ENCODE assay signal across 10 cellular contexts in the genomic region with DNA sequence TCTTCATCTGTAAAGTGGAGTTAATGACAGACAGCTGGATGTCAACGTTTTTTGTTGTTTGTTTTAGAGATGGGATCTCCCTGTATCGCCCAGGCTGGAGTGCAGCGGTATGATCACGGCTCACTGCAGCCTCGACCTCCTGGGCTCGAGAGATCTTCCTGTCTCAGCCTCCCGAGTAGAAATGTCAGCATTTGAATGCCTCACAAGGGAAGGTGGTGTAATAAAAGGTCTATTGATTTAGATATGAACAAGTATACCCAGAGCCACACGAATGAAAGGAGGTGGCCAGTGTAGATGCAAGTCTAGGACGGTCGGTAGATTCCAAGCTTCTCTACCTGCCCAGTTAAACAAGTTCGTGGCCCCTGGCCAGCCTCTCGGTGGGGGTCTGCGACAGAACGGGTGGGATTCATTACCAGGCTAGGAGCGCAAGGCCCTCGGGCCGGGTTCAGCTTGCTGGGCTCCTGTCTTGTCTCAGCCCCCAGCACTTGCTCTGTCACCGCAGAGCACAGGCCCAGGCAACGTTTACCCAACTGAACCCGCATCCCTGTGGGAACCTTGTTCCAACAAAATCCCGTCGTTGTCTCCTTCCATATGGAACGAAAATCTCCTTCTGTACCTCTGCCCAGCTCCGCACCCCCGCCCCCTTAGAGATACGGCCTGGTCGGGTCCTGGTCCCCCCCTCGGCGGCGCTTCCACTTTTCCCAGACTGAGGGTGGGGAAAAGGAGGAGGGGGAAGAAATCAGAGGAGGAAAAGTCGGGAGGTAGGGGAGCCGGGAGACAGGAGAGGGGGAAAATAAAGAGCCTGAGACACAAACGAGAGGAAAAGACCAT. TPM values are rescaled to one million over a fixed set of nuclear protein-coding genes. Genes with fewer than 3 reads are reported as not detected.
DNase-seq lines count a peak whose midpoint lies in the region; ATAC-seq and TF ChIP-seq lines count a peak whose summit lies in the region.
"Had no signal": no experiment of that assay in that cellular context is flagged by ENCODE, and none has a peak within 500 bp of the region (broad histone marks: within the 10 kb centered on the region; RNA-seq: fewer than 3 reads in every experiment).

No MANE protein-coding gene starts in this region.

- peaks cover 29% of the 10 kb centered on the region for H3K4me1 Mint-ChIP-seq in activated naive CD4-positive, alpha-beta T cell treated with anti-CD3 and anti-CD28 coated beads, Interleukin-2, amount 50 U/mL, for 24 hours
- H3K4me1 Mint-ChIP-seq in activated naive CD8-positive, alpha-beta T cell treated with anti-CD3 and anti-CD28 coated beads, Interleukin-2, amount 10 ng/mL, durations not matched to agents 7 days and 5 days: peaks cover 22% of the 10 kb centered on the region
- peaks cover 13% of the 10 kb centered on the region for H3K4me1 Mint-ChIP-seq in memory B cell
- H3K4me1 Mint-ChIP-seq in activated T-helper 2 cell treated with anti-CD3 and anti-CD28 coated beads, Interferon-gamma antibody, Interleukin-2, Interleukin-4, amounts not matched to agents 10 μg/mL and 5 μg/mL and 100 μg/mL, durations not matched to agents 14 hours and 24 hours and 36 hours (ENCODE audit: low read depth): peaks cover 8% of the 10 kb centered on the region

- peak overlapping the region in 3 of 4 donors; percentile 31 to 46 (median 42) for H3K4me3 ChIP-seq in upper lobe of left lung

- no peaks in the 10 kb centered on the region for H3K9me3 Mint-ChIP-seq in activated naive CD4-positive, alpha-beta T cell treated with anti-CD3 and anti-CD28 coated beads, Interleukin-2, amount 50 U/mL, for 24 hours
- H3K9me3 Mint-ChIP-seq in activated naive CD4-positive, alpha-beta T cell treated with anti-CD3 and anti-CD28 coated beads, Interleukin-2, amount 50 U/mL, for 72 hours: no peaks in the 10 kb centered on the region
- H3K9me3 Mint-ChIP-seq in activated naive CD8-positive, alpha-beta T cell treated with anti-CD3 and anti-CD28 coated beads, Interleukin-2, amount 10 ng/mL, durations not matched to agents 7 days and 5 days: no peaks in the 10 kb centered on the region
- no peaks in the 10 kb centered on the region for H3K9me3 Mint-ChIP-seq in memory B cell
- no peaks in the 10 kb centered on the region for H3K9me3 Mint-ChIP-seq in activated T-helper 2 cell treated with anti-CD3 and anti-CD28 coated beads, Interferon-gamma antibody, Interleukin-2, Interleukin-4, amounts not matched to agents 10 μg/mL and 5 μg/mL and 100 μg/mL, durations not matched to agents 14 hours and 24 hours and 36 hours

- H3K27me3 Mint-ChIP-seq in activated naive CD4-positive, alpha-beta T cell treated with anti-CD3 and anti-CD28 coated beads, Interleukin-2, amount 50 U/mL, for 24 hours: peaks cover 63% of the 10 kb centered on the region
- H3K27me3 Mint-ChIP-seq in activated naive CD8-positive, alpha-beta T cell treated with anti-CD3 and anti-CD28 coated beads, Interleukin-2, amount 10 ng/mL, durations not matched to agents 7 days and 5 days: peaks cover 76% of the 10 kb centered on the region
- H3K27me3 Mint-ChIP-seq in memory B cell: peaks cover 28% of the 10 kb centered on the region
- peaks cover 70% of the 10 kb centered on the region for H3K27me3 Mint-ChIP-seq in activated T-helper 2 cell treated with anti-CD3 and anti-CD28 coated beads, Interferon-gamma antibody, Interleukin-2, Interleukin-4, amounts not matched to agents 10 μg/mL and 5 μg/mL and 100 μg/mL, durations not matched to agents 14 hours and 24 hours and 36 hours (ENCODE audit: low read depth)

- WGBS in upper lobe of left lung, 2 donors: 4 to 5% methylated on average over 26 to 33 of the region's 33 CpGs

- intact Hi-C loops in activated T-helper 2 cell treated with anti-CD3 and anti-CD28 coated beads, Interferon-gamma antibody, Interleukin-2, Interleukin-4, amounts not matched to agents 10 μg/mL and 5 μg/mL and 100 μg/mL, durations not matched to agents 14 hours and 24 hours and 36 hours (cut with micrococcal nuclease): loop anchor here (5.0 kb wide), 1 partner anchor 53 kb away; no protein-coding TSS in a partner anchor

- no peak for TF ChIP-seq CTCF in upper lobe of left lung (IDR thresholded peaks at IDR 0.05)

- DNase-seq in activated naive CD4-positive, alpha-beta T cell treated with anti-CD3 and anti-CD28 coated beads, Interleukin-2, amount 50 U/mL, for 72 hours (ENCODE audit: low spot score in 2 of 2): no peak
- DNase-seq in activated naive CD8-positive, alpha-beta T cell treated with anti-CD3 and anti-CD28 coated beads, Interleukin-2, amount 10 ng/mL, durations not matched to agents 7 days and 5 days: no peak
- DNase-seq in memory B cell (ENCODE audit: low spot score in 2 of 2) (no peak), upper lobe of left lung (peak in 1 of 2 donors; percentile 12), NCI-H1092 (lab: John Stamatoyannopoulos, UW) (no peak)
- DNase-seq in activated T-helper 2 cell treated with anti-CD3 and anti-CD28 coated beads, Interferon-gamma antibody, Interleukin-2, Interleukin-4, amounts not matched to agents 10 μg/mL and 5 μg/mL and 100 μg/mL, durations not matched to agents 14 hours and 24 hours and 36 hours (ENCODE audit: low spot score): no peak
- no peak for DNase-seq in stimulated activated CD4-positive, alpha-beta T cell treated with anti-CD3 and anti-CD28 coated beads, Interleukin-4, amount 100 ng/mL, for 4 hours
- DNase-seq: activated gamma-delta T cell treated with Interleukin-2 at 50 U/mL for 16 hours had no signal

- no peak overlapping the region for H3K27ac Mint-ChIP-seq in activated naive CD4-positive, alpha-beta T cell treated with anti-CD3 and anti-CD28 coated beads, Interleukin-2, amount 50 U/mL, for 24 hours
- H3K27ac Mint-ChIP-seq in activated naive CD4-positive, alpha-beta T cell treated with anti-CD3 and anti-CD28 coated beads, Interleukin-2, amount 50 U/mL, for 72 hours: no peak overlapping the region
- no peak overlapping the region for H3K27ac Mint-ChIP-seq in activated naive CD8-positive, alpha-beta T cell treated with anti-CD3 and anti-CD28 coated beads, Interleukin-2, amount 10 ng/mL, durations not matched to agents 7 days and 5 days
- H3K27ac Mint-ChIP-seq in memory B cell: no peak overlapping the region
- no peak overlapping the region for H3K27ac Mint-ChIP-seq in activated T-helper 2 cell treated with anti-CD3 and anti-CD28 coated beads, Interferon-gamma antibody, Interleukin-2, Interleukin-4, amounts not matched to agents 10 μg/mL and 5 μg/mL and 100 μg/mL, durations not matched to agents 14 hours and 24 hours and 36 hours

- H3K36me3 ChIP-seq in upper lobe of left lung: no peaks in the 10 kb centered on the region
- H3K36me3 ChIP-seq: BE2C had no signal

- H3K4me1 ChIP-seq in upper lobe of left lung: peaks cover 42 to 51% (median 47%) of the 10 kb centered on the region in 4 donors
- H3K4me1 ChIP-seq: BE2C had no signal

- ATAC-seq in activated naive CD4-positive, alpha-beta T cell treated with anti-CD3 and anti-CD28 coated beads, Interleukin-2, amount 50 U/mL, for 72 hours: no peak
- ATAC-seq in activated naive CD8-positive, alpha-beta T cell treated with anti-CD3 and anti-CD28 coated beads, Interleukin-2, amount 10 ng/mL, durations not matched to agents 7 days and 5 days (ENCODE audit: low read depth): no peak
- ATAC-seq in memory B cell (ENCODE audit: low read depth): no peak
- ATAC-seq in upper lobe of left lung (ENCODE audit: low FRiP score in 2 of 2): no peak

- TF ChIP-seq EP300 in upper lobe of left lung (IDR thresholded peaks at IDR 0.05): no peak

- no peak overlapping the region for H3K27ac ChIP-seq in upper lobe of left lung

- H3K4me3 Mint-ChIP-seq in activated naive CD4-positive, alpha-beta T cell treated with anti-CD3 and anti-CD28 coated beads, Interleukin-2, amount 50 U/mL, for 24 hours: peak overlapping the region; percentile 73
- H3K4me3 Mint-ChIP-seq in activated naive CD8-positive, alpha-beta T cell treated with anti-CD3 and anti-CD28 coated beads, Interleukin-2, amount 10 ng/mL, durations not matched to agents 7 days and 5 days: peak overlapping the region; percentile 10
- H3K4me3 Mint-ChIP-seq in memory B cell: peak overlapping the region; percentile 65
- no peak overlapping the region for H3K4me3 Mint-ChIP-seq in activated T-helper 2 cell treated with anti-CD3 and anti-CD28 coated beads, Interferon-gamma antibody, Interleukin-2, Interleukin-4, amounts not matched to agents 10 μg/mL and 5 μg/mL and 100 μg/mL, durations not matched to agents 14 hours and 24 hours and 36 hours (ENCODE audit: low read depth)

- H3K27me3 ChIP-seq in upper lobe of left lung: peaks cover 0 to 78% (median 47%) of the 10 kb centered on the region in 4 donors

- POLR2A ChIA-PET in activated naive CD8-positive, alpha-beta T cell treated with anti-CD3 and anti-CD28 coated beads, Interleukin-2, amount 10 ng/mL, durations not matched to agents 7 days and 5 days (lab: Charles Lee): no interaction called here

- no peaks in the 10 kb centered on the region for H3K9me3 ChIP-seq in upper lobe of left lung
- H3K9me3 ChIP-seq: BE2C had no signal

- TF ChIP-seq POLR2A in upper lobe of left lung (IDR thresholded peaks at IDR 0.05): no peak

- no peaks in the 10 kb centered on the region for H3K36me3 Mint-ChIP-seq in activated naive CD4-positive, alpha-beta T cell treated with anti-CD3 and anti-CD28 coated beads, Interleukin-2, amount 50 U/mL, for 24 hours
- H3K36me3 Mint-ChIP-seq in activated naive CD4-positive, alpha-beta T cell treated with anti-CD3 and anti-CD28 coated beads, Interleukin-2, amount 50 U/mL, for 72 hours: peaks cover 0 to 6% of the 10 kb centered on the region in 2 donors
- H3K36me3 Mint-ChIP-seq in activated naive CD8-positive, alpha-beta T cell treated with anti-CD3 and anti-CD28 coated beads, Interleukin-2, amount 10 ng/mL, durations not matched to agents 7 days and 5 days: no peaks in the 10 kb centered on the region
- H3K36me3 Mint-ChIP-seq in memory B cell: no peaks in the 10 kb centered on the region
- H3K36me3 Mint-ChIP-seq in activated T-helper 2 cell treated with anti-CD3 and anti-CD28 coated beads, Interferon-gamma antibody, Interleukin-2, Interleukin-4, amounts not matched to agents 10 μg/mL and 5 μg/mL and 100 μg/mL, durations not matched to agents 14 hours and 24 hours and 36 hours (ENCODE audit: low read depth): no peaks in the 10 kb centered on the region

RNA-seq across cellular contexts. Expression of gene EMX1, which starts 2.0 kb away (rescaled TPM):
- total RNA-seq in activated naive CD4-positive, alpha-beta T cell treated with anti-CD3 and anti-CD28 coated beads, Interleukin-2, amount 50 U/mL, for 72 hours: not detected
- not detected for total RNA-seq in activated naive CD8-positive, alpha-beta T cell treated with anti-CD3 and anti-CD28 coated beads, Interleukin-2, amount 10 ng/mL, durations not matched to agents 7 days and 5 days
- not detected for total RNA-seq in upper lobe of left lung
- total RNA-seq in activated T-helper 2 cell treated with anti-CD3 and anti-CD28 coated beads, Interferon-gamma antibody, Interleukin-2, Interleukin-4, amounts not matched to agents 10 μg/mL and 5 μg/mL and 100 μg/mL, durations not matched to agents 14 hours and 24 hours and 36 hours: not detected in 2 replicates

RNA-seq across cellular contexts. Expression of gene SPR, which starts 28.1 kb away (rescaled TPM):
- total RNA-seq in activated naive CD4-positive, alpha-beta T cell treated with anti-CD3 and anti-CD28 coated beads, Interleukin-2, amount 50 U/mL, for 72 hours: 1 to 10 TPM; 6.6 to 9.3 TPM
- total RNA-seq in activated naive CD8-positive, alpha-beta T cell treated with anti-CD3 and anti-CD28 coated beads, Interleukin-2, amount 10 ng/mL, durations not matched to agents 7 days and 5 days: under 1 TPM; 0.60 to 0.80 TPM
- 10 to 100 TPM; 26.2 to 49.2 (median 34.2) TPM for total RNA-seq in upper lobe of left lung
- 9.5 and 9.9 TPM in 2 replicates for total RNA-seq in activated T-helper 2 cell treated with anti-CD3 and anti-CD28 coated beads, Interferon-gamma antibody, Interleukin-2, Interleukin-4, amounts not matched to agents 10 μg/mL and 5 μg/mL and 100 μg/mL, durations not matched to agents 14 hours and 24 hours and 36 hours
